8 cellular contexts compared by ENCODE assay signal in the genomic region with DNA sequence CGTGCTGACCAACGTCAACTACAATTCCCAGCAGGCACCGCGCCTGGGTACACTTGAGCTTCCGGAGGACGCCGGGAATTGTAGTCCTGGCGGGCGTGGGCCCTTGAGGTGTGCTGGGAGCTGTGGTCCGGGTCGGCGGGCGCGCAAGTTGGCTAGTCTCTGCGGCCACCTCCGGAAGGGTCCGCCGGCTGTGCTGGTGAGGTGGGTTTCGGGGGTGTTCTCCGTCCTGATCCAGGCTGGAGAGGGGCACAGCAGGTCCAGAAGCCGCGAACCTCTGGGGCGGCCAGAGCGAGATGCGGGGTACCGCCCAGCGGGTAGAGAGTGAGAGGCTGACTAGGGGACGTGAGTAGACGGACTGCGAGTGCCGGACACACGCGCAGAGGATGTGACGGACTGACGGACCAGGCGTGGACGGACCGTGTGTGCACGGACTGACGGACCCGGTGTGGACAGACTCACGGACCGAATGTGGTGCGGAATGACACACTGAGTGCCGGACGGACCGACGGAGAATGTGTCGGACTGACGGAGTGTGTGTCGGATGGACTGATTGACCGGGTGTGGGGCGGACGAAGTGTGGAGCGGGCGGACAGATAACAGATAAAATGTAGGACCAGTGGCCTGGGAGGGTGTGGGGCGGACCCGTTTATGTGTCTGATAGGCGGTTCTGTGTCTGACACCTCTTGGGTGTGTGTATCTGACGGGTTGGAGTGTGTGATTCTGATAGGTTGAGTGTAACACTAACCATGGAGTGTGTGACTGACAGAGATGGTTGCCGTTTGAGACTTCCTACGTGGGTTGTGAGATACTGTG. TPM values are rescaled to one million over a fixed set of nuclear protein-coding genes. Genes with fewer than 3 reads are reported as not detected.
A peak's percentile ranks its signal among the peaks of the same experiment; 100 is the strongest.
DNase-seq lines count a peak whose midpoint lies in the region; ATAC-seq and TF ChIP-seq lines count a peak whose summit lies in the region.

A gene (plus strand): TSS at position 81 of the 813 bp plus-strand sequence. CDS start 7,809 bp downstream, outside the sequence.

- H3K36me3 ChIP-seq in ascending aorta (no peaks in the 10 kb centered on the region), rectal smooth muscle tissue (ENCODE audit: control insufficient read depth, insufficient read depth, low read length) (no peaks in the 10 kb centered on the region), vagina (no peaks in the 10 kb centered on the region)

- H3K36me3 Mint-ChIP-seq in T-helper 17 cell (ENCODE audit: low read depth) = peaks cover 2% of the 10 kb centered on the region

- H3K4me1 ChIP-seq in ascending aorta (peaks cover 4 to 13% of the 10 kb centered on the region in 2 donors), rectal smooth muscle tissue (ENCODE audit: control insufficient read depth, insufficient read depth, low read length) (peaks cover 4% of the 10 kb centered on the region), vagina (peaks cover 30% of the 10 kb centered on the region)

- H3K4me3 Mint-ChIP-seq in T-helper 17 cell = no peak within 1 kb of the TSS

- ATAC-seq in GM18502 (IDR thresholded peaks at IDR 0.05; ENCODE audit: poor library complexity, unreplicated experiment) (peak; percentile 88), HG02885 (IDR thresholded peaks at IDR 0.05; ENCODE audit: poor library complexity, unreplicated experiment) (peak; percentile 91), T-helper 17 cell (peak; percentile 93)

- no peaks in the 10 kb centered on the region for H3K9me3 ChIP-seq in T-helper 17 cell (ENCODE audit: control insufficient read depth, low read length, poor library complexity, severe bottlenecking)
- H3K9me3 ChIP-seq in ascending aorta = no peaks in the 10 kb centered on the region
- no peaks in the 10 kb centered on the region for H3K9me3 ChIP-seq in vagina

- TF ChIP-seq POLR2A in vagina (IDR thresholded peaks at IDR 0.05) = peak in 1 of 2 donors; percentile 39

- peaks cover 4% of the 10 kb centered on the region for H3K4me1 Mint-ChIP-seq in T-helper 17 cell

- no peak within 1 kb of the TSS for H3K27ac Mint-ChIP-seq in T-helper 17 cell

- H3K27me3 Mint-ChIP-seq in T-helper 17 cell = no peaks in the 10 kb centered on the region

- H3K27me3 ChIP-seq in ascending aorta (no peaks in the 10 kb centered on the region), rectal smooth muscle tissue (ENCODE audit: control insufficient read depth, insufficient read depth, low read length) (no peaks in the 10 kb centered on the region), vagina (no peaks in the 10 kb centered on the region)

- intact Hi-C loops in ascending aorta (cut with DNase I) = loop anchor here (1.0 kb wide), 6 partner anchors 22 to 192 kb away; a partner anchor contains a TSS
- intact Hi-C loops in vagina (cut with DNase I) = no loop called here

- DNase-seq in NCI-H1694 (lab: John Stamatoyannopoulos, UW) (peak; percentile 85), T-helper 17 cell (peak; percentile 73 to 79 (median 75)), ascending aorta (ENCODE audit: low spot score in 2 of 2) (peak; percentile 78 to 98), hepatic stellate cell (ENCODE audit: low spot score) (peak; percentile 98), vagina (ENCODE audit: extremely low spot score in 2 of 2) (peak in 1 of 2 donors; percentile 94)

- H3K27ac ChIP-seq in ascending aorta (peak within 1 kb of the TSS; percentile 91 to 96), rectal smooth muscle tissue (ENCODE audit: low read depth, low read length) (peak within 1 kb of the TSS; percentile 95), vagina (peak within 1 kb of the TSS; percentile 88)

- H3K9ac ChIP-seq in rectal smooth muscle tissue (ENCODE audit: low read length) = peak within 1 kb of the TSS; percentile 63

- TF ChIP-seq CTCF in ascending aorta (IDR thresholded peaks at IDR 0.05) = no peak
- no peak for TF ChIP-seq CTCF in vagina (IDR thresholded peaks at IDR 0.05)

- peak within 1 kb of the TSS; percentile 91 to 92 for H3K4me3 ChIP-seq in ascending aorta
- peak within 1 kb of the TSS; percentile 94 for H3K4me3 ChIP-seq in rectal smooth muscle tissue (ENCODE audit: low read length)
- H3K4me3 ChIP-seq in vagina = peak within 1 kb of the TSS; percentile 58 to 72

RNA-seq across cellular contexts. Expression of the gene that starts here (rescaled TPM):
- 1 to 10 TPM; 1.5 to 1.7 TPM for total RNA-seq in T-helper 17 cell
- 1.9 TPM for total RNA-seq in ascending aorta
- total RNA-seq in vagina = 3.9 TPM
